Comparison of ENCODE assay signal across 36 cellular contexts in the genomic region with DNA sequence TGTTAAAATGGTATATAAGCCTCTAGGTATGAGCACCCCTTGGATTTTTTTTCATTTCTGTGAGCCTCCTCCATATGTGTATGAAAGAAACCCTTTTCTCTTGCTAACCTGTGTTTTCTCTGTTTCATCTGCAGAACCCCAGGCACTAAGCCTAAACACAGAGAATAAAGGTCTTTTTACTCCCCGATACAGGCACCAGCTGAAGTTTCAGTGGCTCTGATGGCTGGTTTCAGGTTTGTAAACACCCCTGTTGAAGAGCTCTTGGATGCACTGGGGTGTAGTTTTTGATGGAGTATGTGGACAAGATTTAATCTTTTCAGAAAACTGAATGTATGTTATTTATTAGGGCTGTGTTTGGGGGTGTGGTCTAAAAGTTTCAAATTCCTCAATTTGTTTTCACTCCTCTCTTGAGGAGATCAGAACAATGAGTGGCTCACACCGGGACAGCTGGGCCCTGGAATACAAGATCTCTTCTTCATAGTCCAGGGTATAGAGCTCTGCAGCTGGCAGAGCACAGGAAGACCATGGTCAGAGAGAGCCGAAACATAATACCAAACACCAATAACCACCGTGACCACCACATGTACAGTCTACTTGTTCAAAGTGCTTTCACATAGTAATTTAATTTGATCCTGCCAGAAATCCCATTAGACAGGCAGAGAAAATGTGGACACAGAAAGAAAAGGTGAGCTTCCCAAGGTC. TPM values are rescaled to one million over a fixed set of nuclear protein-coding genes. Genes with fewer than 3 reads are reported as not detected.
"Had no signal": no experiment of that assay in that cellular context is flagged by ENCODE, and none has a peak within 500 bp of the region (broad histone marks: within the 10 kb centered on the region; RNA-seq: fewer than 3 reads in every experiment).

No MANE protein-coding gene starts in this region.

- ATAC-seq: gastroesophageal sphincter; left colon; psoas muscle; stimulated activated memory B cell treated with anti-CD40 and anti-IgM and Interleukin-4, amounts not matched to agents 10 μg/mL and 1 μg/mL and 100 μg/mL, for 72 hours had no signal

- H3K27ac ChIP-seq: ascending aorta, cardiac muscle cell, colonic mucosa, dorsolateral prefrontal cortex, gastroesophageal sphincter, hepatocyte, parathyroid adenoma, psoas muscle, sigmoid colon, stomach, thyroid gland had no signal

- H3K9me3 Mint-ChIP-seq: activated naive CD4-positive, alpha-beta T cell treated with anti-CD3 and anti-CD28 coated beads, Interleukin-2, amount 10 ng/mL, durations not matched to agents 7 days and 5 days had no signal

- H3K4me2 ChIP-seq: hepatocyte, smooth muscle cell had no signal

- H3K4me1 Mint-ChIP-seq: activated CD4-positive, alpha-beta T cell treated with anti-CD3 and anti-CD28 coated beads, Interleukin-2, amount 10 ng/mL, durations not matched to agents 24 days and 14 days; activated naive CD4-positive, alpha-beta T cell treated with anti-CD3 and anti-CD28 coated beads, Interleukin-2, amount 10 ng/mL, durations not matched to agents 7 days and 5 days; activated naive CD8-positive, alpha-beta T cell treated with anti-CD3 and anti-CD28 coated beads, Interleukin-2, amount 10 ng/mL, durations not matched to agents 7 days and 5 days; naive B cell; neural crest cell; stimulated activated memory B cell treated with anti-CD40 and anti-IgM and Interleukin-4, amounts not matched to agents 10 μg/mL and 1 μg/mL and 100 μg/mL, for 72 hours had no signal

- H3K36me3 ChIP-seq: ascending aorta, cardiac muscle cell, colonic mucosa, gastroesophageal sphincter, sigmoid colon, stomach, thyroid gland had no signal

- H3K4me3 ChIP-seq: ascending aorta, cardiac muscle cell, colonic mucosa, dorsolateral prefrontal cortex, gastroesophageal sphincter, hepatocyte, psoas muscle, sigmoid colon, smooth muscle cell, stomach, thyroid gland had no signal

- H3K27ac Mint-ChIP-seq: activated CD4-positive, alpha-beta memory T cell treated with anti-CD3 and anti-CD28 coated beads for 36 hours; activated CD4-positive, alpha-beta T cell treated with anti-CD3 and anti-CD28 coated beads, Interleukin-2, amount 10 ng/mL, durations not matched to agents 24 days and 14 days; activated naive CD4-positive, alpha-beta T cell treated with anti-CD3 and anti-CD28 coated beads, Interleukin-2, amount 10 ng/mL, durations not matched to agents 7 days and 5 days; activated naive CD8-positive, alpha-beta T cell treated with anti-CD3 and anti-CD28 coated beads, Interleukin-2, amount 10 ng/mL, durations not matched to agents 7 days and 5 days; activated T-helper 1 cell treated with anti-CD3 and anti-CD28 coated beads, Interleukin-12 subunit alpha, Interleukin-12 subunit beta, Interleukin-2, Interleukin-4 antibody, amounts not matched to agents 30 ng/mL and 10 ng/mL and 1 ng/mL, durations not matched to agents 14 hours and 24 hours and 36 hours; naive B cell; stimulated activated memory B cell treated with anti-CD40 and anti-IgM and Interleukin-4, amounts not matched to agents 10 μg/mL and 1 μg/mL and 100 μg/mL, for 72 hours had no signal

- H2AFZ ChIP-seq: hepatocyte, parathyroid adenoma had no signal

- DNase-seq: activated CD4-positive, alpha-beta memory T cell treated with anti-CD3 and anti-CD28 coated beads for 36 hours; activated CD4-positive, alpha-beta T cell treated with anti-CD3 and anti-CD28 coated beads, Interleukin-2, amount 10 ng/mL, durations not matched to agents 24 days and 14 days; activated CD4-positive, CD25-positive, alpha-beta regulatory T cell treated with anti-CD3 and anti-CD28 coated beads, Interleukin-2, amount 50 U/mL, for 72 hours; activated CD8-positive, alpha-beta memory T cell treated with anti-CD3 and anti-CD28 coated beads, Interleukin-2, amount 50 U/mL, for 4 hours; activated effector memory CD4-positive, alpha-beta T cell treated with anti-CD3 and anti-CD28 coated beads, Interleukin-2, amount 50 U/mL, for 16 hours; activated naive CD4-positive, alpha-beta T cell treated with anti-CD3 and anti-CD28 coated beads, Interleukin-2, amount 10 ng/mL, durations not matched to agents 7 days and 5 days; activated naive CD8-positive, alpha-beta T cell treated with anti-CD3 and anti-CD28 coated beads, Interleukin-2, amount 10 ng/mL, durations not matched to agents 7 days and 5 days; activated T-cell treated with anti-CD3 and anti-CD28 coated beads, Interleukin-2, amount 50 U/mL, for 1 hour; cerebellar nuclear complex; colonic mucosa; dorsolateral prefrontal cortex; effector memory CD4-positive, alpha-beta T cell; erythroblast; left colon; mammary epithelial cell; naive B cell; occipital lobe; psoas muscle; sigmoid colon; stimulated activated CD4-positive, alpha-beta T cell treated with anti-CD3 and anti-CD28 coated beads, Interleukin-1b, Interleukin-23, amount 100 ng/mL, for 48 hours; stimulated activated CD4-positive, alpha-beta T cell treated with anti-CD3 and anti-CD28 coated beads, Interleukin-4, amount 100 ng/mL, for 4 hours; stimulated activated CD8-positive, alpha-beta memory T cell treated with anti-CD3 and anti-CD28 coated beads, Interleukin-4, amount 100 ng/mL, for 48 hours; stomach; T1000; thyroid gland had no signal

- H3K4me1 ChIP-seq: ascending aorta, colonic mucosa, gastroesophageal sphincter, parathyroid adenoma, psoas muscle, sigmoid colon, stomach had no signal

- H3K36me3 Mint-ChIP-seq: activated naive CD4-positive, alpha-beta T cell treated with anti-CD3 and anti-CD28 coated beads, Interleukin-2, amount 10 ng/mL, durations not matched to agents 7 days and 5 days; activated naive CD8-positive, alpha-beta T cell treated with anti-CD3 and anti-CD28 coated beads, Interleukin-2, amount 10 ng/mL, durations not matched to agents 7 days and 5 days; brain; stimulated activated memory B cell treated with anti-CD40 and anti-IgM and Interleukin-4, amounts not matched to agents 10 μg/mL and 1 μg/mL and 100 μg/mL, for 72 hours had no signal

- H3K9ac ChIP-seq: parathyroid adenoma had no signal

- H3K9me3 ChIP-seq: ascending aorta, colonic mucosa, psoas muscle, stomach, thyroid gland had no signal

- H3K79me2 ChIP-seq: hepatocyte, parathyroid adenoma had no signal

- H3K27me3 ChIP-seq: ascending aorta, cardiac muscle cell, colonic mucosa, dorsolateral prefrontal cortex, gastroesophageal sphincter, hepatocyte, sigmoid colon, stomach, thyroid gland had no signal

- H3K4me3 Mint-ChIP-seq: activated CD4-positive, alpha-beta memory T cell treated with anti-CD3 and anti-CD28 coated beads for 36 hours; activated CD4-positive, alpha-beta T cell treated with anti-CD3 and anti-CD28 coated beads, Interleukin-2, amount 10 ng/mL, durations not matched to agents 24 days and 14 days; activated naive CD4-positive, alpha-beta T cell treated with anti-CD3 and anti-CD28 coated beads, Interleukin-2, amount 10 ng/mL, durations not matched to agents 7 days and 5 days; activated naive CD8-positive, alpha-beta T cell treated with anti-CD3 and anti-CD28 coated beads, Interleukin-2, amount 10 ng/mL, durations not matched to agents 7 days and 5 days; activated T-helper 1 cell treated with anti-CD3 and anti-CD28 coated beads, Interleukin-12 subunit alpha, Interleukin-12 subunit beta, Interleukin-2, Interleukin-4 antibody, amounts not matched to agents 30 ng/mL and 10 ng/mL and 1 ng/mL, durations not matched to agents 14 hours and 24 hours and 36 hours; naive B cell; neural crest cell; stimulated activated memory B cell treated with anti-CD40 and anti-IgM and Interleukin-4, amounts not matched to agents 10 μg/mL and 1 μg/mL and 100 μg/mL, for 72 hours had no signal

RNA-seq across cellular contexts. Expression of gene VTCN1, which starts 50.2 kb away (rescaled TPM):
- polyA plus RNA-seq: keratinocyte, sigmoid colon had no signal
